8 cellular contexts compared by ENCODE assay signal in genomic region chr6:152301806-152302568, GRCh38.
DNase-seq lines count a peak whose midpoint lies in the region; ATAC-seq and TF ChIP-seq lines count a peak whose summit lies in the region.

No MANE protein-coding gene starts in this region.

- peak; percentile 98 for ATAC-seq in SK-N-SH treated with all-trans-retinoic acid at 6 μM for 48 hours
- ATAC-seq in Right ventricle myocardium superior (ENCODE audit: poor library complexity): peak; percentile 98

- H3K36me3 ChIP-seq in ES-I3 (ENCODE audit: insufficient read depth, low read length) (no peaks in the 10 kb centered on the region), ovary (no peaks in the 10 kb centered on the region), thyroid gland (peaks cover 3 to 25% of the 10 kb centered on the region in 2 donors)

- peak overlapping the region; percentile 100 for H3K4me3 Mint-ChIP-seq in activated naive CD8-positive, alpha-beta T cell treated with anti-CD3 and anti-CD28 coated beads for 36 hours

- H3K27ac Mint-ChIP-seq in activated naive CD8-positive, alpha-beta T cell treated with anti-CD3 and anti-CD28 coated beads for 36 hours: peak overlapping the region; percentile 99

- no peaks in the 10 kb centered on the region for H3K9me3 Mint-ChIP-seq in activated naive CD8-positive, alpha-beta T cell treated with anti-CD3 and anti-CD28 coated beads for 36 hours

- peaks cover 30% of the 10 kb centered on the region for H3K4me1 Mint-ChIP-seq in activated naive CD8-positive, alpha-beta T cell treated with anti-CD3 and anti-CD28 coated beads for 36 hours

- no peak for TF ChIP-seq EP300 in ovary (IDR thresholded peaks at IDR 0.05)

- H3K27ac ChIP-seq in ovary (peak overlapping the region; percentile 40 to 79), thyroid gland (peak overlapping the region; percentile 41 to 73 (median 62))

- TF ChIP-seq POLR2A in ovary (IDR thresholded peaks at IDR 0.05): peak; percentile 23
- peak in 1 of 2 donors; percentile 43 for TF ChIP-seq POLR2A in thyroid gland (IDR thresholded peaks at IDR 0.05)

- intact Hi-C loops in Right ventricle myocardium superior (cut with DNase I) (no loop called here), ovary (cut with DNase I) (no loop called here), thyroid gland (cut with DNase I) (no loop called here)

- TF ChIP-seq CTCF in LNCAP (IDR thresholded peaks at IDR 0.05) (peak; percentile 51), ovary (IDR thresholded peaks at IDR 0.05) (peak; percentile 70 to 79 (median 77)), thyroid gland (IDR thresholded peaks at IDR 0.05) (peak in 5 of 6 experiments; percentile 27 to 60 (median 39))

- H3K9me3 ChIP-seq in ES-I3 (ENCODE audit: control insufficient read depth, insufficient read depth, low read length): no peaks in the 10 kb centered on the region
- no peaks in the 10 kb centered on the region for H3K9me3 ChIP-seq in ovary
- H3K9me3 ChIP-seq in thyroid gland: no peaks in the 10 kb centered on the region

- H3K4me3 ChIP-seq in ovary (peak overlapping the region; percentile 62), thyroid gland (replicated peaks in 1 of 3) (peak overlapping the region in 2 of 3 donors; percentile 18 to 27)

- DNase-seq in H4 (ENCODE audit: low spot score) (peak; percentile 76), Right ventricle myocardium superior (peak; percentile 93), ovary (peak; percentile 81 to 89 (median 85)), thyroid gland (peak; percentile 65 to 74)
- peak; percentile 92 for DNase-seq in activated naive CD8-positive, alpha-beta T cell treated with anti-CD3 and anti-CD28 coated beads for 36 hours

- peak overlapping the region; percentile 56 for H3K9ac ChIP-seq in ES-I3 (ENCODE audit: low read depth, low read length)

- H3K27me3 Mint-ChIP-seq in activated naive CD8-positive, alpha-beta T cell treated with anti-CD3 and anti-CD28 coated beads for 36 hours: no peaks in the 10 kb centered on the region

- H3K27me3 ChIP-seq in ovary (no peaks in the 10 kb centered on the region), thyroid gland (no peaks in the 10 kb centered on the region)

- peaks cover 10% of the 10 kb centered on the region; the same call in 1 of the 2 replicates for H3K4me1 ChIP-seq in ES-I3 (ENCODE audit: insufficient read depth, low read length)
- H3K4me1 ChIP-seq in ovary (ENCODE audit: insufficient read depth): peaks cover 9% of the 10 kb centered on the region
- H3K4me1 ChIP-seq in thyroid gland: peaks cover 1 to 5% of the 10 kb centered on the region in 2 donors

- WGBS in ovary, 3 donors: 0% methylated on average over 42 of the region's 42 CpGs
- WGBS in thyroid gland, 2 donors: 9 to 25% methylated on average over 42 of the region's 42 CpGs

- H3K36me3 Mint-ChIP-seq in activated naive CD8-positive, alpha-beta T cell treated with anti-CD3 and anti-CD28 coated beads for 36 hours: no peaks in the 10 kb centered on the region

TF ChIP-seq in SK-N-SH treated with all-trans-retinoic acid at 6 μM for 48 hours, 23 proteins besides CTCF, POLR2A, EP300 and RAD21:
- TF ChIP-seq ZNF70 (CRISPR knock-in tag; IDR thresholded peaks at IDR 0.05) (no peak), CSDC2 (CRISPR knock-in tag; IDR thresholded peaks at IDR 0.05) (no peak), GLIS3 (CRISPR knock-in tag; IDR thresholded peaks at IDR 0.05) (no peak), ESRRG (CRISPR knock-in tag; IDR thresholded peaks at IDR 0.05) (no peak), ISL1 (CRISPR knock-in tag; IDR thresholded peaks at IDR 0.05) (no peak), ZNF8 (CRISPR knock-in tag; IDR thresholded peaks at IDR 0.05) (no peak), BACH2 (CRISPR knock-in tag; IDR thresholded peaks at IDR 0.05; ENCODE audit: borderline replicate concordance) (no peak), RARB (CRISPR knock-in tag; IDR thresholded peaks at IDR 0.05) (no peak), OSR1 (CRISPR knock-in tag; IDR thresholded peaks at IDR 0.05) (no peak), CSRNP3 (CRISPR knock-in tag; IDR thresholded peaks at IDR 0.05) (0 out of 2 replicates have a peak, but pooled peaks have one; percentile 29), TCF4 (CRISPR knock-in tag; IDR thresholded peaks at IDR 0.05; ENCODE audit: borderline replicate concordance) (peak; percentile 66; the same call in 1 of the 2 replicates), ZC3H10 (CRISPR knock-in tag; IDR thresholded peaks at IDR 0.05) (no peak), TOX (CRISPR knock-in tag; IDR thresholded peaks at IDR 0.05; ENCODE audit: borderline replicate concordance) (no peak), SNAI2 (CRISPR knock-in tag; IDR thresholded peaks at IDR 0.05) (peak; percentile 66; the same call in 1 of the 2 replicates), TSHZ2 (CRISPR knock-in tag; IDR thresholded peaks at IDR 0.05) (0 out of 2 replicates have a peak, but pooled peaks have one; percentile 20)

Comparison
In these comparisons a context has a peak if more than half of its experiments do, and no peak if none do; other contexts are left out.
1. Peak in every context shown above with its lines: DNase-seq, ATAC-seq, H3K4me3 ChIP-seq and H3K27ac ChIP-seq.